In genomic region chr3:45154641-45155147, GRCh38 we compare ENCODE assay signal across 16 cellular contexts. TPM values are rescaled to one million over a fixed set of nuclear protein-coding genes. Genes with fewer than 3 reads are reported as not detected.
DNase-seq lines count a peak whose midpoint lies in the region; ATAC-seq and TF ChIP-seq lines count a peak whose summit lies in the region.
"Had no signal": no experiment of that assay in that cellular context is flagged by ENCODE, and none has a peak within 500 bp of the region (broad histone marks: within the 10 kb centered on the region; RNA-seq: fewer than 3 reads in every experiment).

No MANE protein-coding gene starts in this region.

- H3K36me3 ChIP-seq in osteoblast (ENCODE audit: insufficient read depth, low read length) = no peaks in the 10 kb centered on the region
- H3K36me3 ChIP-seq: Peyer's patch had no signal

- peaks cover 19% of the 10 kb centered on the region for H3K4me1 ChIP-seq in osteoblast (ENCODE audit: insufficient read depth, low read length)
- H3K4me1 ChIP-seq: Peyer's patch had no signal

- no peaks in the 10 kb centered on the region for H3K79me2 ChIP-seq in osteoblast (ENCODE audit: insufficient read depth, low read length)

- DNase-seq in HCEC 1CT (peak; percentile 45), RWPE1 (ENCODE audit: low spot score) (peak; percentile 48), epithelial cell of esophagus (ENCODE audit: low read depth) (peak; percentile 98), osteoblast (ENCODE audit: insufficient read length, low spot score, missing footprints) (peak; percentile 75), NCI-H2107 (lab: John Stamatoyannopoulos, UW) (no peak), left colon (no peak), NOMO-1 treated with DMSO at 0.1 percent for 48 hours (lab: John Stamatoyannopoulos, UW; ENCODE audit: unreplicated experiment) (no peak)
- DNase-seq: activated CD4-positive, alpha-beta T cell treated with anti-CD3 and anti-CD28 coated beads for 4 hours; activated T-cell treated with anti-CD3 and anti-CD28 coated beads for 4 hours; cerebellar nuclear complex; left cardiac atrium; NCI-H146; Peyer's patch; stimulated activated CD4-positive, alpha-beta T cell treated with anti-CD3 and anti-CD28 coated beads, Interleukin-15, amount 100 ng/mL, for 24 hours had no signal

- peak overlapping the region; percentile 70 for H3K27ac ChIP-seq in RWPE1
- H3K27ac ChIP-seq in osteoblast (ENCODE audit: low read depth, low read length) = peak overlapping the region; percentile 81
- H3K27ac ChIP-seq: Peyer's patch had no signal

- H3K4me2 ChIP-seq in osteoblast (ENCODE audit: insufficient read depth, low read length) = peak overlapping the region; percentile 47

- H3K4me3 ChIP-seq in epithelial cell of esophagus (ENCODE audit: low read length) (no peak overlapping the region), osteoblast (ENCODE audit: insufficient read depth, low read length) (no peak overlapping the region)
- H3K4me3 ChIP-seq: Peyer's patch had no signal

- POLR2A ChIA-PET in RWPE1 (lab: Yijun Ruan, JAX; ENCODE audit: low non-redundant PET) = interaction anchor here (1.6 kb wide), 1 partner anchor 9 kb away, joined by 5 read pairs; the partner anchor contains the start of gene CDCP1

- H3K9me3 ChIP-seq in osteoblast (ENCODE audit: low read depth, low read length) = no peaks in the 10 kb centered on the region
- H3K9me3 ChIP-seq: Peyer's patch had no signal

- H2AFZ ChIP-seq in osteoblast (ENCODE audit: low read length) = peak overlapping the region; percentile 13

- H4K20me1 ChIP-seq in osteoblast (ENCODE audit: insufficient read depth, low read length) = no peaks in the 10 kb centered on the region

- ATAC-seq in left colon (no peak), GM19023 (IDR thresholded peaks at IDR 0.05; ENCODE audit: unreplicated experiment) (no peak)
- ATAC-seq: activated naive CD4-positive, alpha-beta T cell treated with anti-CD3 and anti-CD28 coated beads, Interleukin-2, amount 50 U/mL, for 72 hours; left cardiac atrium had no signal

- no peak for TF ChIP-seq CTCF in RWPE1 (conservative IDR thresholded peaks at IDR 0.05; ENCODE audit: low read depth)
- no peak for TF ChIP-seq CTCF in epithelial cell of esophagus (IDR thresholded peaks at IDR 0.05; ENCODE audit: insufficient read depth, low read depth, low read length, missing control alignments)
- TF ChIP-seq CTCF in osteoblast (IDR thresholded peaks at IDR 0.05; ENCODE audit: extremely low read depth, low read depth, low read length) = no peak

- H3K27me3 ChIP-seq in osteoblast (ENCODE audit: insufficient read depth, low read length) = no peaks in the 10 kb centered on the region
- H3K27me3 ChIP-seq: Peyer's patch had no signal

- intact Hi-C loops in left colon (cut with DNase I, micrococcal nuclease) = no loop called here

- CTCF ChIA-PET in RWPE1 (lab: Yijun Ruan, JAX) = no interaction called here

RNA-seq across cellular contexts. Expression of gene CDCP1, which starts 8.5 kb away (rescaled TPM):
- total RNA-seq in osteoblast = 4.4 and 7.6 TPM in 2 replicates
- total RNA-seq in left colon = 10 to 100 TPM; 89.3 to 97.0 TPM

Comparison
In these comparisons a context has a peak if more than half of its experiments do, and no peak if none do; other contexts are left out.
1. DNase-seq: peak in HCEC 1CT (single experiment), RWPE1 (single experiment), epithelial cell of esophagus (single experiment) and osteoblast (single experiment); none in NCI-H2107 (single experiment), left colon (0 of 2) and NOMO-1 treated with DMSO at 0.1 percent for 48 hours (single experiment).
2. RNA of gene CDCP1, which starts 8.5 kb away (total RNA-seq): 89.3 to 97.0 TPM in left colon; 4.4 to 7.6 TPM in osteoblast; every median in the first group is over 10 times any median in the second.